1 cellular context compared by ENCODE assay signal in genomic region chr7:38211940-38212339, GRCh38.
TF ChIP-seq lines count a peak whose summit lies in the region.

No MANE protein-coding gene starts in this region.

TF ChIP-seq in IMR-90, 13 proteins besides CTCF, POLR2A, EP300 and RAD21 (continued from another document):
- TF ChIP-seq CEBPB (IDR thresholded peaks at IDR 0.05; ENCODE audit: low read depth, low read length) (no peak), NFE2L2 (IDR thresholded peaks at IDR 0.05; ENCODE audit: low read depth, low read length) (no peak), MAFK (IDR thresholded peaks at IDR 0.05; ENCODE audit: low read depth, low read length) (no peak), RFX5 (IDR thresholded peaks at IDR 0.05; ENCODE audit: low read depth, low read length) (no peak), ELK1 (IDR thresholded peaks at IDR 0.05; ENCODE audit: borderline replicate concordance, low read depth, low read length) (no peak), SMC3 (IDR thresholded peaks at IDR 0.05; ENCODE audit: low read depth, low read length) (no peak), MAZ (IDR thresholded peaks at IDR 0.05; ENCODE audit: borderline replicate concordance, low read depth, low read length) (no peak), CHD1 (IDR thresholded peaks at IDR 0.05; ENCODE audit: low read depth, low read length) (no peak), FOS (IDR thresholded peaks at IDR 0.05; ENCODE audit: low read depth, low read length) (no peak), BHLHE40 (IDR thresholded peaks at IDR 0.05; ENCODE audit: low read depth, low read length) (no peak), MXI1 (IDR thresholded peaks at IDR 0.05; ENCODE audit: borderline replicate concordance, low read depth, low read length) (no peak)
